Comparison of ENCODE assay signal across 1 cellular context in genomic region chr14:92655802-92656201, GRCh38.
TF ChIP-seq lines count a peak whose summit lies in the region.

No MANE protein-coding gene starts in this region.

TF ChIP-seq in H1, 55 proteins besides CTCF, POLR2A, EP300 and RAD21 (continued from another document):
- no peak for TF ChIP-seq CHD7 (IDR thresholded peaks at IDR 0.05; ENCODE audit: insufficient replicate concordance, low read length)
- TF ChIP-seq RXRA (IDR thresholded peaks at IDR 0.05; ENCODE audit: insufficient read depth, low read depth, low read length), result no peak
- TF ChIP-seq TCF12 (IDR thresholded peaks at IDR 0.05; ENCODE audit: low read depth, low read length), result no peak
- no peak for TF ChIP-seq USF2 (IDR thresholded peaks at IDR 0.05; ENCODE audit: low read length)
- no peak for TF ChIP-seq RFX5 (IDR thresholded peaks at IDR 0.05; ENCODE audit: borderline replicate concordance, low read depth, low read length)
- no peak for TF ChIP-seq PHF8 (conservative IDR thresholded peaks at IDR 0.05; ENCODE audit: low read depth, low read length)
- TF ChIP-seq CTBP2 (IDR thresholded peaks at IDR 0.05; ENCODE audit: borderline replicate concordance, insufficient read depth, insufficient read length, low read length), result no peak
- no peak for TF ChIP-seq MAX (IDR thresholded peaks at IDR 0.05)
- TF ChIP-seq KDM1A (IDR thresholded peaks at IDR 0.05; ENCODE audit: borderline replicate concordance, low read length), result no peak
- no peak for TF ChIP-seq CHD2 (IDR thresholded peaks at IDR 0.05; ENCODE audit: low read length)
- TF ChIP-seq GTF2F1 (IDR thresholded peaks at IDR 0.05; ENCODE audit: borderline replicate concordance, low read depth, low read length), result no peak
- no peak for TF ChIP-seq JUN (IDR thresholded peaks at IDR 0.05; ENCODE audit: low read depth, low read length)
